In the genomic region with DNA sequence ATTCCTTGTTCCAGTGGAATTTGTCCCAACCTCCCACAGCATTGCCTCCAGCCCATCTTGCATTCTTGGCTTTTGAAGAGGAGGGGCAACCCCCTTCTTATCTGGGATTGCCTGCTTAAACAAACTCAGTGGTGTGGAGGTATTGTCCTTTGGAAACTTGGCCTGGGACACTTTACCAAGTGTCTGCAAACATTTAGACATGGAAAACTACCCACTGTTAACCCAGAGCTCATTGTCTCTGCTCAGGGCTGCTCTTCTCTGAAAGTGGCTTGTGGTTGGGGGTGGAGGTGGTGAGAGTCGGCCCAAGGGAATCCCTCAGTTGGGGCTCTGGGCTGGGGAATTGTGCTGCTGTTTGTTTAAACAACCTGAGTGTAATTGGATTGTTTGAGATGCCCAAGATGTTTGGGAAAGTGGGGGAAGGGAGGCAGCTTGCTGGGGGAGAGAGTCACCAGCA, we compare ENCODE assay signal across 18 cellular contexts.
DNase-seq lines count a peak whose midpoint lies in the region; ATAC-seq, FAIRE-seq and TF ChIP-seq lines count a peak whose summit lies in the region.
"Had no signal": no experiment of that assay in that cellular context is flagged by ENCODE, and none has a peak within 500 bp of the region (broad histone marks: within the 10 kb centered on the region; RNA-seq: fewer than 3 reads in every experiment).

No MANE protein-coding gene starts in this region.

- POLR2A ChIA-PET in naive thymus-derived CD8-positive, alpha-beta T cell (lab: Charles Lee), result no interaction called here

- ATAC-seq in naive thymus-derived CD8-positive, alpha-beta T cell, result no peak
- no peak for ATAC-seq in HG03457 (IDR thresholded peaks at IDR 0.05; ENCODE audit: unreplicated experiment)
- ATAC-seq: T-cell had no signal

- no peaks in the 10 kb centered on the region for H3K36me3 ChIP-seq in BLaER1

- DNase-seq in NCI-H146 (lab: John Stamatoyannopoulos, UW), result peak; percentile 53
- DNase-seq in fibroblast of the aortic adventitia (ENCODE audit: low read depth), result peak; percentile 10
- DNase-seq in mesothelial cell of epicardium (ENCODE audit: low spot score in 2 of 2, unreplicated experiment in 2 of 2), result no peak
- no peak for DNase-seq in hypothalamus (lab: John Stamatoyannopoulos, UW)
- DNase-seq in H54 (ENCODE audit: insufficient read length, low spot score), result no peak
- DNase-seq in naive thymus-derived CD8-positive, alpha-beta T cell, result no peak
- DNase-seq: activated CD4-positive, alpha-beta T cell treated with anti-CD3 and anti-CD28 coated beads, Interleukin-2, amount 50 U/mL, for 48 hours; activated naive CD4-positive, alpha-beta T cell treated with anti-CD3 and anti-CD28 coated beads for 36 hours; erythroblast; KBM-7; NCI-H2029 treated with DMSO at 0.1 percent for 48 hours; NCI-H510A; SHP77; T-cell had no signal

- H3K4me1 Mint-ChIP-seq in mesothelial cell of epicardium, result peaks cover 22% of the 10 kb centered on the region
- H3K4me1 Mint-ChIP-seq in naive thymus-derived CD8-positive, alpha-beta T cell, result no peaks in the 10 kb centered on the region
- H3K4me1 Mint-ChIP-seq: CD14-positive monocyte, memory B cell, T-cell had no signal

- H3K4me3 ChIP-seq in BLaER1 (no peak overlapping the region), fibroblast of the aortic adventitia (ENCODE audit: low read depth, low read length) (no peak overlapping the region)

- no peak overlapping the region for H3K27ac ChIP-seq in BLaER1

- no peaks in the 10 kb centered on the region for H3K36me3 Mint-ChIP-seq in mesothelial cell of epicardium
- no peaks in the 10 kb centered on the region for H3K36me3 Mint-ChIP-seq in naive thymus-derived CD8-positive, alpha-beta T cell
- H3K36me3 Mint-ChIP-seq: CD14-positive monocyte, memory B cell, T-cell had no signal

- no peak for FAIRE-seq in H54 (lab: Jason Lieb, UNC)

- H3K27ac Mint-ChIP-seq in mesothelial cell of epicardium, result peak overlapping the region; percentile 89
- H3K27ac Mint-ChIP-seq in naive thymus-derived CD8-positive, alpha-beta T cell, result no peak overlapping the region
- H3K27ac Mint-ChIP-seq: activated naive CD4-positive, alpha-beta T cell treated with anti-CD3 and anti-CD28 coated beads for 36 hours; CD14-positive monocyte; memory B cell; T-cell had no signal

- no peaks in the 10 kb centered on the region for H3K9me3 ChIP-seq in BLaER1

- no peak for TF ChIP-seq POLR2A in H54 (IDR thresholded peaks at IDR 0.05; ENCODE audit: low read depth, low read length)

- no peaks in the 10 kb centered on the region for H3K27me3 ChIP-seq in BLaER1

- no peak overlapping the region for H3K4me3 Mint-ChIP-seq in mesothelial cell of epicardium
- H3K4me3 Mint-ChIP-seq in naive thymus-derived CD8-positive, alpha-beta T cell, result no peak overlapping the region
- H3K4me3 Mint-ChIP-seq: activated naive CD4-positive, alpha-beta T cell treated with anti-CD3 and anti-CD28 coated beads for 36 hours; CD14-positive monocyte; memory B cell; T-cell had no signal

- H3K4me1 ChIP-seq in BLaER1, result peaks cover 10% of the 10 kb centered on the region; the same call in 1 of the 2 replicates

- peaks cover 6% of the 10 kb centered on the region for H3K9me3 Mint-ChIP-seq in mesothelial cell of epicardium
- peaks cover 0 to 3% (median 0%) of the 10 kb centered on the region in 9 donors for H3K9me3 Mint-ChIP-seq in naive thymus-derived CD8-positive, alpha-beta T cell
- H3K9me3 Mint-ChIP-seq: activated naive CD4-positive, alpha-beta T cell treated with anti-CD3 and anti-CD28 coated beads for 36 hours; T-cell had no signal

- peak overlapping the region; percentile 34 for H3K4me2 ChIP-seq in BLaER1

- no peaks in the 10 kb centered on the region for H3K27me3 Mint-ChIP-seq in mesothelial cell of epicardium (ENCODE audit: low read depth)
- H3K27me3 Mint-ChIP-seq in naive thymus-derived CD8-positive, alpha-beta T cell, result peaks cover 0 to 36% (median 3%) of the 10 kb centered on the region in 5 donors
- H3K27me3 Mint-ChIP-seq: memory B cell had no signal

- no peaks in the 10 kb centered on the region for H4K20me1 ChIP-seq in BLaER1

- H3K9ac ChIP-seq in BLaER1, result no peak overlapping the region

- TF ChIP-seq CTCF in fibroblast of the aortic adventitia (IDR thresholded peaks at IDR 0.05; ENCODE audit: insufficient read depth, low read length) (no peak), mesothelial cell of epicardium (IDR thresholded peaks at IDR 0.05; ENCODE audit: unreplicated experiment) (no peak)

Comparison
In these comparisons a context has a peak if more than half of its experiments do, and no peak if none do; other contexts are left out.
1. DNase-seq: peak in NCI-H146 (single experiment) and fibroblast of the aortic adventitia (single experiment); none in mesothelial cell of epicardium (0 of 2), hypothalamus (0 of 51), H54 (single experiment) and naive thymus-derived CD8-positive, alpha-beta T cell (0 of 10).